In genomic region chr1:66300986-66301451, GRCh38 we compare ENCODE assay signal across 8 cellular contexts.
DNase-seq lines count a peak whose midpoint lies in the region; ATAC-seq and TF ChIP-seq lines count a peak whose summit lies in the region.

No MANE protein-coding gene starts in this region.

- H3K36me3 Mint-ChIP-seq in memory B cell: no peaks in the 10 kb centered on the region

- peak overlapping the region; percentile 95 for H3K27ac Mint-ChIP-seq in memory B cell

- peak overlapping the region; percentile 79 for H3K4me3 Mint-ChIP-seq in memory B cell

- no peak for TF ChIP-seq RAD21 in HCT116 (IDR thresholded peaks at IDR 0.05; ENCODE audit: low read depth)

- ATAC-seq in GM18517 (IDR thresholded peaks at IDR 0.05; ENCODE audit: unreplicated experiment) (peak; percentile 92), HCT116 (peak; percentile 63), memory B cell (ENCODE audit: low read depth) (peak; percentile 82)

- in situ Hi-C loops in astrocyte of the spinal cord (cut with HindIII; ENCODE audit: low sequenced_read_pairs): no loop called here

- RAD21 ChIA-PET in HCT116 (lab: Charles Lee; ENCODE audit: low non-redundant PET in 1 of 2, low total read pairs in 2 of 2, uncharacterized antibody in 2 of 2, unreplicated experiment in 2 of 2): no interaction called here

- no peaks in the 10 kb centered on the region for H3K36me3 ChIP-seq in HCT116 (ENCODE audit: control insufficient read depth in 1 of 2, insufficient read depth in 2 of 2, low read length in 2 of 2)

- peaks cover 75 to 83% of the 10 kb centered on the region in 2 experiments for H3K4me1 ChIP-seq in HCT116 (ENCODE audit: control insufficient read depth in 1 of 2, insufficient read depth in 2 of 2, low read length in 2 of 2)

- POLR2A ChIA-PET in HCT116 (lab: Charles Lee): interaction anchor here (0.9 to 1.4 kb wide), 5 partner anchors 19 to 50 kb away, joined by 3 to 5 read pairs (median 3); no protein-coding TSS in a partner anchor

- no TSS peak for BruUV-seq in HCT116 (replicated peaks; lab: Mats Ljungman, UMichigan)

- no peaks in the 10 kb centered on the region for H3K27me3 ChIP-seq in HCT116 (ENCODE audit: insufficient read depth, low read length)

- peak overlapping the region; percentile 99 for H3K27ac ChIP-seq in HCT116 (ENCODE audit: low read depth, low read length)

- peaks cover 14% of the 10 kb centered on the region for H3K4me1 Mint-ChIP-seq in memory B cell

- no peaks in the 10 kb centered on the region for H3K27me3 Mint-ChIP-seq in memory B cell

- no peaks in the 10 kb centered on the region for H3K9me3 ChIP-seq in HCT116 (ENCODE audit: control insufficient read depth in 1 of 2, insufficient read depth in 1 of 2, low read depth in 1 of 2, low read length in 2 of 2)

- peak overlapping the region; percentile 52 for H2AFZ ChIP-seq in HCT116 (ENCODE audit: low read depth, low read length, poor library complexity, severe bottlenecking)

- peak overlapping the region; percentile 24 to 46 for H3K4me3 ChIP-seq in HCT116 (replicated peaks in 1 of 2; ENCODE audit: low read depth in 1 of 2, low read length in 2 of 2)
- no peak overlapping the region for H3K4me3 ChIP-seq in NB4 (ENCODE audit: low read depth, low read length)
- H3K4me3 ChIP-seq in astrocyte of the spinal cord (ENCODE audit: low read depth, low read length): no peak overlapping the region

- TF ChIP-seq POLR2A in HCT116 (IDR thresholded peaks at IDR 0.05; ENCODE audit: borderline replicate concordance, extremely low read depth, insufficient read depth, insufficient read length): no peak
- TF ChIP-seq POLR2A in NB4 (IDR thresholded peaks at IDR 0.05; ENCODE audit: extremely low read depth, insufficient read length): no peak

- CTCF ChIA-PET in HCT116 (lab: Charles Lee): interaction anchor here (0.7 kb wide), 1 partner anchor 10 kb away, joined by 3 read pairs; no protein-coding TSS in a partner anchor

- TF ChIP-seq CTCF in HCT116 (IDR thresholded peaks at IDR 0.05 in 2 of 3, conservative IDR thresholded peaks at IDR 0.05 in 1 of 3; ENCODE audit: borderline replicate concordance in 1 of 3, insufficient read depth in 1 of 3, low read depth in 2 of 3, low read length in 2 of 3): no peak
- no peak for TF ChIP-seq CTCF in NB4 (IDR thresholded peaks at IDR 0.05; ENCODE audit: low read depth, low read length)
- TF ChIP-seq CTCF in astrocyte of the spinal cord (IDR thresholded peaks at IDR 0.05; ENCODE audit: low read depth, low read length): no peak

- no peaks in the 10 kb centered on the region for H3K79me2 ChIP-seq in HCT116 (ENCODE audit: insufficient read depth, low read length)

- intact Hi-C loops in HCT116 (cut with micrococcal nuclease): no loop called here
- intact Hi-C loops in posterior vena cava (cut with DNase I): no loop called here

- DNase-seq in HCT116 (ENCODE audit: low read depth, low spot score) (no peak), NB4 (ENCODE audit: low read depth) (peak; percentile 37), astrocyte of the spinal cord (ENCODE audit: low read depth, low spot score) (peak; percentile 70), memory B cell (ENCODE audit: low spot score in 2 of 2) (no peak), middle frontal gyrus (ENCODE audit: extremely low spot score, low spot score) (no peak), posterior vena cava (ENCODE audit: low spot score) (no peak), NCI-H1105 (lab: John Stamatoyannopoulos, UW) (no peak)

- H3K9me3 Mint-ChIP-seq in memory B cell: no peaks in the 10 kb centered on the region

- no peaks in the 10 kb centered on the region for H4K20me1 ChIP-seq in HCT116 (ENCODE audit: insufficient read depth)

- H3K9ac ChIP-seq in HCT116 (ENCODE audit: low read length): peak overlapping the region; percentile 66

- no peaks in the 10 kb centered on the region for H3K9me2 ChIP-seq in HCT116 (ENCODE audit: insufficient read depth)

- peak overlapping the region; percentile 80 for H3K4me2 ChIP-seq in HCT116 (ENCODE audit: low read length)

TF ChIP-seq in HCT116, 20 proteins besides CTCF, POLR2A, EP300 and RAD21:
- TF ChIP-seq ZFX (IDR thresholded peaks at IDR 0.05) (no peak), EZH2phosphoT487 (IDR thresholded peaks at IDR 0.05; ENCODE audit: borderline replicate concordance) (no peak), CBX3 (IDR thresholded peaks at IDR 0.05; ENCODE audit: low read depth) (peak; percentile 31; the same call in 1 of the 2 replicates), POLR2AphosphoS5 (IDR thresholded peaks at IDR 0.05; ENCODE audit: low read depth, low read length) (peak; percentile 43; the same call in 1 of the 2 replicates), YY1 (IDR thresholded peaks at IDR 0.05; ENCODE audit: extremely low read depth, insufficient replicate concordance, low read depth, low read length) (no peak), ZNF274 (IDR thresholded peaks at IDR 0.05; ENCODE audit: low read depth, low read length) (no peak), ZBTB33 (IDR thresholded peaks at IDR 0.05; ENCODE audit: extremely low read depth, insufficient replicate concordance, low read length) (no peak), FOSL1 (IDR thresholded peaks at IDR 0.05; ENCODE audit: low read depth) (peak; percentile 22; the same call in 1 of the 2 replicates), MAX (IDR thresholded peaks at IDR 0.05) (peak; percentile 34; the same call in 1 of the 2 replicates)
TF ChIP-seq in HCT116: peak in this region for 4.

Comparison
In these comparisons a context has a peak if more than half of its experiments do, and no peak if none do; other contexts are left out.
1. DNase-seq: peak in NB4 (single experiment) and astrocyte of the spinal cord (single experiment); none in HCT116 (single experiment), memory B cell (0 of 2), middle frontal gyrus (single experiment), posterior vena cava (single experiment) and NCI-H1105 (single experiment).
2. H3K4me3 ChIP-seq: peak in HCT116 (2 of 2); none in NB4 (single experiment) and astrocyte of the spinal cord (single experiment).
3. Peak in every context shown above with its lines, with median percentiles within 50 percentile points of each other: ATAC-seq.